Comparison of ENCODE assay signal across 8 cellular contexts in the genomic region with DNA sequence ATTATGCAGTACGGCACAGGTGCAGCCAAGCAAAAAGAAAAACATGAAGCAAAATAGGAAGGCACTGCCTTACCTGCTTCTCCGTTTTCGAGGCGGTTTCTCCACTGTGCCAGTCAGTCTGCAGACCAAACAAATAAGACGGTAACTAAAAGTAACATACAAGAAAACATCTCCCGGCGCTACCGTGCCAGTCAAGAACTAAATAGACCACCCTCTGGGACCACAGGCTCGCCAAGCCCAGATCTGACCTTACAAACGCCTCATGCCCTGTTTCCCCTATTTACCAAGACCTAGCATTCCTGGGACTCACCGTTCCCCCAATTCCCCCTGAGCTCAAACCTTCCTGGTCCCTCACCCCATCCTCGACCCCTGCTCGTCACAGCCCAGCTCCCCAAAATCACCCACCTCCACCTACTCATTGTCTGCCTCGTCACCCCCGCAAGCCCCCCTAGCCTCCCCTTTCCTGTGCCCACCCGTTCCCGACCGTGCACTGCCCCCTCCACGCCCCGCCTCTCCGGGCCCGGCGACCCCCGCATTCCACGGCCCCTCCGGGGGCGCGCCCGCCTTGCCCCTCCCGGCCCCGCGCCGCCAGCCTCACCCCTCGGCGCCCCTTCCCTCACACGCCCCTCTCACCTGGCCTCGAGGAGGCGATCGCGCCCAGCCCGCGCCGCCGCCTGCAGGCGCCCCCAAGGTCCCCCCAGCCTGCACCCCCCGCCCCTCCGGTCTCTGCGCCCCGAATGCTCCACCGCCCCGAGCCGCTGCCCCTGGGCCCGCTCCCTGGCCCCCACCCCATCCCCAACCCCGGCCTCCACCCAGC. TPM values are rescaled to one million over a fixed set of nuclear protein-coding genes. Genes with fewer than 3 reads are reported as not detected.
DNase-seq lines count a peak whose midpoint lies in the region; ATAC-seq and TF ChIP-seq lines count a peak whose summit lies in the region.

No MANE protein-coding gene starts in this region.

- DNase-seq in NCI-H345 (lab: John Stamatoyannopoulos, UW) (peak; percentile 7), astrocyte of the hippocampus (ENCODE audit: low read depth, low spot score) (peak; percentile 13), testis (peak; percentile 20), globus pallidus (ENCODE audit: low spot score) (no peak), AML-193 (lab: John Stamatoyannopoulos, UW) (no peak)

- intact Hi-C loops in testis (cut with DNase I; ENCODE audit: low total_unique reads), result loop anchor here (10.0 kb wide), 1 partner anchor 368 kb away; the partner anchor contains the start of genes NR6A1 and OLFML2A

- H3K4me2 ChIP-seq in BLaER1 treated with 17β-estradiol and CSF1 and Interleukin-3, amounts not matched to agents 10 nM and 100 nM, result peak overlapping the region; percentile 86 to 99 (median 95)

- peak overlapping the region; percentile 62 to 78 (median 70) for H3K4me3 ChIP-seq in BLaER1 treated with 17β-estradiol and CSF1 and Interleukin-3, amounts not matched to agents 10 nM and 100 nM
- peak overlapping the region; percentile 67 to 100 (median 75) for H3K4me3 ChIP-seq in liver (ENCODE audit: low read depth in 1 of 3, low read length in 3 of 3)
- H3K4me3 ChIP-seq in testis, result peak overlapping the region; percentile 84 to 86

- H3K9me3 ChIP-seq in BLaER1 treated with 17β-estradiol and CSF1 and Interleukin-3, amounts not matched to agents 10 nM and 100 nM (replicated peaks in 1 of 11), result no peaks in the 10 kb centered on the region
- no peaks in the 10 kb centered on the region for H3K9me3 ChIP-seq in liver (ENCODE audit: control insufficient read depth in 4 of 4, low read length in 3 of 4)
- H3K9me3 ChIP-seq in testis, result no peaks in the 10 kb centered on the region

- TF ChIP-seq CTCF in liver (IDR thresholded peaks at IDR 0.05; ENCODE audit: low read depth, low read length, missing input control) (no peak), testis (IDR thresholded peaks at IDR 0.05) (no peak)

- peaks cover 0 to 28% (median 9%) of the 10 kb centered on the region in 11 experiments; a peak in 9 of 22 replicates for H3K36me3 ChIP-seq in BLaER1 treated with 17β-estradiol and CSF1 and Interleukin-3, amounts not matched to agents 10 nM and 100 nM
- peaks cover 0 to 2% (median 0%) of the 10 kb centered on the region in 4 donors for H3K36me3 ChIP-seq in liver (ENCODE audit: control insufficient read depth in 4 of 4, insufficient read depth in 3 of 4, low read depth in 1 of 4, low read length in 3 of 4)
- no peaks in the 10 kb centered on the region for H3K36me3 ChIP-seq in testis (ENCODE audit: low read depth, missing control alignments)

- peak overlapping the region in 6 of 11 experiments; percentile 30 to 53 (median 45); a peak in 10 of 22 replicates for H3K27ac ChIP-seq in BLaER1 treated with 17β-estradiol and CSF1 and Interleukin-3, amounts not matched to agents 10 nM and 100 nM
- H3K27ac ChIP-seq in liver (ENCODE audit: low read depth in 1 of 2, low read length in 2 of 2) (no peak overlapping the region), testis (peak overlapping the region; percentile 72 to 73)

- H3K4me1 ChIP-seq in BLaER1 treated with 17β-estradiol and CSF1 and Interleukin-3, amounts not matched to agents 10 nM and 100 nM, result peaks cover 13 to 39% (median 27%) of the 10 kb centered on the region in 10 experiments
- peaks cover 5 to 17% (median 11%) of the 10 kb centered on the region in 4 donors for H3K4me1 ChIP-seq in liver (ENCODE audit: control insufficient read depth in 4 of 4, insufficient read depth in 4 of 4, low read length in 3 of 4)
- H3K4me1 ChIP-seq in testis, result no peaks in the 10 kb centered on the region

- TF ChIP-seq POLR2A in testis (IDR thresholded peaks at IDR 0.05), result no peak

- no peak for TF ChIP-seq RAD21 in liver (IDR thresholded peaks at IDR 0.05)

- no peaks in the 10 kb centered on the region for H3K27me3 ChIP-seq in BLaER1 treated with 17β-estradiol and CSF1 and Interleukin-3, amounts not matched to agents 10 nM and 100 nM
- no peaks in the 10 kb centered on the region for H3K27me3 ChIP-seq in liver (ENCODE audit: control insufficient read depth in 4 of 4, insufficient read depth in 4 of 4, low read length in 3 of 4)
- no peaks in the 10 kb centered on the region for H3K27me3 ChIP-seq in testis

- peaks cover 0 to 8% (median 0%) of the 10 kb centered on the region in 11 experiments; a peak in 5 of 22 replicates for H4K20me1 ChIP-seq in BLaER1 treated with 17β-estradiol and CSF1 and Interleukin-3, amounts not matched to agents 10 nM and 100 nM

- peak; percentile 40 for ATAC-seq in GM19455 (IDR thresholded peaks at IDR 0.05; ENCODE audit: unreplicated experiment)

- 2% methylated on average over 54 of the region's 54 CpGs for WGBS in liver
- 1 to 2% methylated on average over 34 to 45 of the region's 54 CpGs for WGBS in testis, 2 donors

- H3K9ac ChIP-seq in BLaER1 treated with 17β-estradiol and CSF1 and Interleukin-3, amounts not matched to agents 10 nM and 100 nM, result peak overlapping the region; percentile 65 to 81 (median 75)
- peak overlapping the region; percentile 54 to 61 for H3K9ac ChIP-seq in liver (ENCODE audit: low read depth in 1 of 2, low read length in 2 of 2)

TF ChIP-seq in liver, 16 proteins besides CTCF, POLR2A, EP300 and RAD21:
- TF ChIP-seq FOXA1 (IDR thresholded peaks at IDR 0.05) (no peak), MAX (IDR thresholded peaks at IDR 0.05) (no peak), SP1 (IDR thresholded peaks at IDR 0.05) (no peak), HNF4G (IDR thresholded peaks at IDR 0.05) (no peak), JUND (IDR thresholded peaks at IDR 0.05) (no peak), EGR1 (IDR thresholded peaks at IDR 0.05; ENCODE audit: low read depth in 2 of 2) (no peak), FOXA2 (IDR thresholded peaks at IDR 0.05) (no peak), GABPA (IDR thresholded peaks at IDR 0.05 in 1 of 2, conservative IDR thresholded peaks at IDR 0.05 in 1 of 2) (no peak)
- TF ChIP-seq, protein P1, sequence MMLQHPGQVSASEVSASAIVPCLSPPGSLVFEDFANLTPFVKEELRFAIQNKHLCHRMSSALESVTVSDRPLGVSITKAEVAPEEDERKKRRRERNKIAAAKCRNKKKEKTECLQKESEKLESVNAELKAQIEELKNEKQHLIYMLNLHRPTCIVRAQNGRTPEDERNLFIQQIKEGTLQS (IDR thresholded peaks at IDR 0.05), result no peak

RNA-seq across cellular contexts. Expression of gene SCAI, which starts 0.6 kb away (rescaled TPM):
- 1 to 10 TPM; 2.1 to 5.3 TPM for total RNA-seq in liver
- 1 to 10 TPM in 1 of 2 donors, under 1 TPM in 1; 0.24 to 1.1 TPM for polyA plus RNA-seq in liver
- total RNA-seq in testis, result 10 to 100 TPM; 12.8 to 14.5 TPM
- 4.7 TPM for polyA plus RNA-seq in testis (ENCODE audit: insufficient read depth, low read depth, low replicate concordance)

RNA-seq across cellular contexts. Expression of gene PPP6C, which starts 46.8 kb away (rescaled TPM):
- total RNA-seq in liver (10 to 100 TPM; 10.1 to 14.8 TPM), testis (10 to 100 TPM; 38.9 to 40.5 TPM)
- polyA plus RNA-seq in liver (10 to 100 TPM; 10.1 to 14.3 TPM), testis (ENCODE audit: insufficient read depth, low read depth, low replicate concordance) (57.5 TPM)

RNA-seq across cellular contexts. Expression of gene RABEPK, which starts 57.6 kb away (rescaled TPM):
- total RNA-seq in liver, result 10 to 100 TPM; 12.7 to 20.7 TPM
- 10 to 100 TPM; 20.5 to 23.9 TPM for polyA plus RNA-seq in liver
- total RNA-seq in testis, result 10 to 100 TPM; 18.5 to 20.2 TPM
- 30.1 TPM for polyA plus RNA-seq in testis (ENCODE audit: insufficient read depth, low read depth, low replicate concordance)

Comparison
In these comparisons a context has a peak if more than half of its experiments do, and no peak if none do; other contexts are left out.
1. H3K27ac ChIP-seq: peak in BLaER1 treated with 17β-estradiol and CSF1 and Interleukin-3, amounts not matched to agents 10 nM and 100 nM (6 of 11) and testis (2 of 2); none in liver (0 of 2).
2. DNase-seq: peak in NCI-H345 (single experiment), astrocyte of the hippocampus (single experiment) and testis (single experiment); none in globus pallidus (single experiment) and AML-193 (0 of 2).
3. Peak in every context shown above with its lines, with median percentiles within 50 percentile points of each other: H3K4me3 ChIP-seq.